In genomic region chr14:78123650-78124253, GRCh38 we compare ENCODE assay signal across 29 cellular contexts. TPM values are rescaled to one million over a fixed set of nuclear protein-coding genes. Genes with fewer than 3 reads are reported as not detected.
"Had no signal": no experiment of that assay in that cellular context is flagged by ENCODE, and none has a peak within 500 bp of the region (broad histone marks: within the 10 kb centered on the region; RNA-seq: fewer than 3 reads in every experiment).

No MANE protein-coding gene starts in this region.

- ATAC-seq: naive thymus-derived CD4-positive, alpha-beta T cell; natural killer cell; pancreas; right cardiac atrium; sciatic nerve; stimulated activated memory B cell treated with anti-CD40 and anti-IgM and Interleukin-4, amounts not matched to agents 10 μg/mL and 1 μg/mL and 100 μg/mL, for 72 hours; stimulated activated naive CD8-positive, alpha-beta T cell treated with anti-CD3 and anti-CD28 coated beads, Interleukin-15, amount 100 ng/mL, for 72 hours; stimulated activated naive CD8-positive, alpha-beta T cell treated with anti-CD3 and anti-CD28 coated beads, Interleukin-15, Interleukin-2, amounts not matched to agents 100 U/mL and 50 U/mL, for 24 hours; upper lobe of right lung had no signal

- H3K27me3 Mint-ChIP-seq: stimulated activated memory B cell treated with anti-CD40 and anti-IgM and Interleukin-4, amounts not matched to agents 10 μg/mL and 1 μg/mL and 100 μg/mL, for 72 hours; stimulated activated naive CD8-positive, alpha-beta T cell treated with anti-CD3 and anti-CD28 coated beads, Interleukin-15, amount 100 ng/mL, for 72 hours had no signal

- H3K4me3 Mint-ChIP-seq: naive thymus-derived CD4-positive, alpha-beta T cell; natural killer cell; nephron; neural progenitor cell; stimulated activated memory B cell treated with anti-CD40 and anti-IgM and Interleukin-4, amounts not matched to agents 10 μg/mL and 1 μg/mL and 100 μg/mL, for 72 hours; stimulated activated naive CD8-positive, alpha-beta T cell treated with anti-CD3 and anti-CD28 coated beads, Interleukin-15, amount 100 ng/mL, for 72 hours; type B pancreatic cell had no signal

- H3K4me3 ChIP-seq: neural progenitor cell, pancreas, prostate gland, skin epidermis, smooth muscle cell, spleen, suprapubic skin, testis, tibial artery, transverse colon, upper lobe of right lung, uterus had no signal

- H3K4me1 ChIP-seq: pancreas, prostate gland, spleen, suprapubic skin, testis, tibial artery, transverse colon, upper lobe of right lung, uterus had no signal

- H3K36me3 ChIP-seq: neural progenitor cell, pancreas, prostate gland, spleen, suprapubic skin, tibial artery, transverse colon, upper lobe of right lung, uterus had no signal

- H3K27ac Mint-ChIP-seq: naive thymus-derived CD4-positive, alpha-beta T cell; natural killer cell; nephron; neural progenitor cell; stimulated activated memory B cell treated with anti-CD40 and anti-IgM and Interleukin-4, amounts not matched to agents 10 μg/mL and 1 μg/mL and 100 μg/mL, for 72 hours; type B pancreatic cell had no signal

- DNase-seq: naive thymus-derived CD4-positive, alpha-beta T cell; natural killer cell; occipital lobe; pancreas; right cardiac atrium; spleen; stimulated activated CD4-positive, alpha-beta T cell treated with anti-CD3 and anti-CD28 coated beads, Interleukin-12 subunit alpha, Interleukin-12 subunit beta, amount 100 ng/mL, for 4 hours; stimulated activated CD4-positive, alpha-beta T cell treated with anti-CD3 and anti-CD28 coated beads, Interleukin-1b, Interleukin-23, amount 100 ng/mL, for 48 hours; stimulated activated CD4-positive, alpha-beta T cell treated with anti-CD3 and anti-CD28 coated beads, Interleukin-4, amount 100 ng/mL, for 1 hour; stimulated activated CD4-positive, alpha-beta T cell treated with anti-CD3 and anti-CD28 coated beads, Interleukin-4, amount 100 ng/mL, for 4 hours; stimulated activated CD8-positive, alpha-beta memory T cell treated with anti-CD3 and anti-CD28 coated beads, Interleukin-4, amount 100 ng/mL, for 48 hours; stimulated activated naive CD4-positive, alpha-beta T cell; stimulated activated naive CD8-positive, alpha-beta T cell treated with anti-CD3 and anti-CD28 coated beads, Interleukin-15, amount 100 ng/mL, for 72 hours; stimulated activated naive CD8-positive, alpha-beta T cell treated with anti-CD3 and anti-CD28 coated beads, Interleukin-15, Interleukin-2, amounts not matched to agents 100 U/mL and 50 U/mL, for 24 hours; substantia nigra; testis; tibial artery; transverse colon; upper lobe of right lung; uterus had no signal

- H3K36me3 Mint-ChIP-seq: naive thymus-derived CD4-positive, alpha-beta T cell; natural killer cell; stimulated activated memory B cell treated with anti-CD40 and anti-IgM and Interleukin-4, amounts not matched to agents 10 μg/mL and 1 μg/mL and 100 μg/mL, for 72 hours; type B pancreatic cell had no signal

- FAIRE-seq: pancreas had no signal

- H3K27ac ChIP-seq: neural progenitor cell, pancreas, prostate gland, skin epidermis, spleen, suprapubic skin, testis, tibial artery, transverse colon, upper lobe of right lung, uterus had no signal

- H3K9me3 Mint-ChIP-seq: neural progenitor cell; stimulated activated naive CD8-positive, alpha-beta T cell treated with anti-CD3 and anti-CD28 coated beads, Interleukin-15, amount 100 ng/mL, for 72 hours; type B pancreatic cell had no signal

- H3K4me1 Mint-ChIP-seq: naive thymus-derived CD4-positive, alpha-beta T cell; natural killer cell; stimulated activated memory B cell treated with anti-CD40 and anti-IgM and Interleukin-4, amounts not matched to agents 10 μg/mL and 1 μg/mL and 100 μg/mL, for 72 hours; stimulated activated naive CD8-positive, alpha-beta T cell treated with anti-CD3 and anti-CD28 coated beads, Interleukin-15, amount 100 ng/mL, for 72 hours had no signal

- H3K9me3 ChIP-seq: pancreas, prostate gland, suprapubic skin, testis, transverse colon, upper lobe of right lung, uterus had no signal

- H3K27me3 ChIP-seq: neural progenitor cell, pancreas, spleen, suprapubic skin, testis, tibial artery, transverse colon, upper lobe of right lung, uterus had no signal

- H3K4me2 ChIP-seq: neural progenitor cell, smooth muscle cell had no signal

RNA-seq across cellular contexts. Expression of gene NRXN3, which starts 46.4 kb away (rescaled TPM):
- total RNA-seq: naive thymus-derived CD4-positive, alpha-beta T cell; natural killer cell had no signal
- polyA plus RNA-seq: naive thymus-derived CD4-positive, alpha-beta T cell had no signal
